13 cellular contexts compared by ENCODE assay signal in genomic region chr4:31088600-31089230, GRCh38.
DNase-seq lines count a peak whose midpoint lies in the region; ATAC-seq, FAIRE-seq and TF ChIP-seq lines count a peak whose summit lies in the region.
"Had no signal": no experiment of that assay in that cellular context is flagged by ENCODE, and none has a peak within 500 bp of the region (broad histone marks: within the 10 kb centered on the region; RNA-seq: fewer than 3 reads in every experiment).

No MANE protein-coding gene starts in this region.

- peaks cover 2% of the 10 kb centered on the region; the same call in 1 of the 2 replicates for H3K9me1 ChIP-seq in IMR-90 (ENCODE audit: insufficient read depth, low read length)

- TF ChIP-seq RAD21 in IMR-90 (IDR thresholded peaks at IDR 0.05; ENCODE audit: low read length) = no peak

- no peak overlapping the region for H3K56ac ChIP-seq in IMR-90 (ENCODE audit: extremely low read depth, insufficient read depth, low read length)

- intact Hi-C loops in IMR-90 (cut with micrococcal nuclease) = loop anchor here (2.0 kb wide), 1 partner anchor 372 kb away; no protein-coding TSS in a partner anchor

- no peak for FAIRE-seq in bronchial epithelial cell (lab: Jason Lieb, UNC)

- H3K27me3 ChIP-seq in IMR-90 (ENCODE audit: control insufficient read depth, insufficient read depth, low read length) (no peaks in the 10 kb centered on the region), bronchial epithelial cell (ENCODE audit: control insufficient read depth, insufficient read depth, low read length) (no peaks in the 10 kb centered on the region)
- H3K27me3 ChIP-seq: gastrocnemius medialis, ovary had no signal

- H3K4me1 ChIP-seq in IMR-90 (ENCODE audit: control insufficient read depth, insufficient read depth, low read length) = peaks cover 4% of the 10 kb centered on the region
- H3K4me1 ChIP-seq: gastrocnemius medialis had no signal

- no peak overlapping the region for H4K8ac ChIP-seq in IMR-90 (ENCODE audit: low read depth in 2 of 2, low read length in 2 of 2)

- WGBS in IMR-90 (ENCODE audit: extremely low coverage in 2 of 2, insufficient read length in 1 of 2), 2 experiments = no CpG with 5 or more reads among the region's 3 CpGs

- no peaks in the 10 kb centered on the region for H3K9me3 ChIP-seq in IMR-90 (ENCODE audit: control insufficient read depth, insufficient read depth, low read length)
- H3K9me3 ChIP-seq: gastrocnemius medialis, ovary had no signal

- peak; percentile 83 for DNase-seq in A172 (ENCODE audit: low spot score)
- DNase-seq in IMR-90 = peak; percentile 83
- DNase-seq in bronchial epithelial cell (ENCODE audit: low read depth) = peak; percentile 79
- DNase-seq in iris pigment epithelial cell (ENCODE audit: low read depth) = peak; percentile 85
- no peak for DNase-seq in NCI-H510A treated with DMSO at 0.1 percent for 48 hours (lab: John Stamatoyannopoulos, UW)
- no peak for DNase-seq in RPMI8226
- DNase-seq: central memory CD4-positive, alpha-beta T cell; gastrocnemius medialis; mammary epithelial cell; ovary; substantia nigra had no signal

- H3K79me1 ChIP-seq in IMR-90 (ENCODE audit: low read depth in 1 of 2, low read length in 2 of 2) = no peaks in the 10 kb centered on the region

- in situ Hi-C loops in IMR-90 (cut with MboI; ENCODE audit: low sequenced_read_pairs) = no loop called here

- BruUV-seq in IMR-90 (replicated peaks; lab: Mats Ljungman, UMichigan) = no TSS peak

- H3K4me3 ChIP-seq in IMR-90 (ENCODE audit: insufficient read depth, low read depth, low read length) = no peak overlapping the region
- H3K4me3 ChIP-seq in bronchial epithelial cell (ENCODE audit: low read depth, low read length) = no peak overlapping the region
- H3K4me3 ChIP-seq: gastrocnemius medialis, ovary had no signal

- ATAC-seq in IMR-90 (ENCODE audit: low read depth) = peak; percentile 89
- no peak for ATAC-seq in GM19397 (IDR thresholded peaks at IDR 0.05; ENCODE audit: unreplicated experiment)
- no peak for ATAC-seq in HG02610 (IDR thresholded peaks at IDR 0.05; ENCODE audit: unreplicated experiment)
- ATAC-seq: gastrocnemius medialis had no signal

- H2BK5ac ChIP-seq in IMR-90 (ENCODE audit: low read depth, low read length, poor library complexity, severe bottlenecking) = peak overlapping the region; percentile 63

- H3K27ac ChIP-seq in IMR-90 (ENCODE audit: insufficient read depth, low read length) = peak overlapping the region; percentile 41; the same call in 1 of the 2 replicates
- H3K27ac ChIP-seq: gastrocnemius medialis, ovary had no signal

- POLR2A ChIA-PET in IMR-90 (lab: Charles Lee; ENCODE audit: unreplicated experiment) = no interaction called here

- H3K18ac ChIP-seq in IMR-90 (ENCODE audit: low read depth, low read length) = no peak overlapping the region

- no peak overlapping the region; the same call in 2 of the 3 replicates for H2BK15ac ChIP-seq in IMR-90 (ENCODE audit: low read depth, low read length)

- CTCF ChIA-PET in IMR-90 (lab: Yijun Ruan, JAX) = no interaction called here

- no peak overlapping the region for H3K23ac ChIP-seq in IMR-90 (ENCODE audit: low read depth, low read length)

- H3K36me3 ChIP-seq in IMR-90 (ENCODE audit: control insufficient read depth, insufficient read depth, low read length) = no peaks in the 10 kb centered on the region
- H3K36me3 ChIP-seq in bronchial epithelial cell (ENCODE audit: control insufficient read depth, insufficient read depth, low read length) = no peaks in the 10 kb centered on the region
- H3K36me3 ChIP-seq: gastrocnemius medialis, ovary had no signal

- H2BK20ac ChIP-seq in IMR-90 (ENCODE audit: low read depth, low read length) = no peak overlapping the region

- H2AK9ac ChIP-seq in IMR-90 (replicated peaks; ENCODE audit: low read depth, low read length, poor library complexity) = no peak overlapping the region

- H2AK5ac ChIP-seq in IMR-90 (ENCODE audit: low read depth, low read length) = no peak overlapping the region

- H4K5ac ChIP-seq in IMR-90 (ENCODE audit: low read depth, low read length) = no peak overlapping the region

- H4K91ac ChIP-seq in IMR-90 (ENCODE audit: insufficient read depth, low read depth, low read length) = no peak overlapping the region

- no peak for TF ChIP-seq CTCF in IMR-90 (conservative IDR thresholded peaks at IDR 0.05; ENCODE audit: low read depth, low read length)
- no peak for TF ChIP-seq CTCF in bronchial epithelial cell (IDR thresholded peaks at IDR 0.05; ENCODE audit: insufficient read depth, low read length, severe bottlenecking)

- H3K14ac ChIP-seq in IMR-90 (replicated peaks; ENCODE audit: low read depth, low read length) = no peak overlapping the region

- H2BK120ac ChIP-seq in IMR-90 (ENCODE audit: low read depth, low read length) = peak overlapping the region; percentile 18; the same call in 1 of the 2 replicates

- no peak overlapping the region; the same call in 1 of the 2 replicates for H3K4me2 ChIP-seq in IMR-90 (ENCODE audit: low read depth, low read length)

- TF ChIP-seq POLR2A in IMR-90 (IDR thresholded peaks at IDR 0.05; ENCODE audit: low read depth, low read length) = no peak

- no peak overlapping the region for H3K9ac ChIP-seq in IMR-90 (ENCODE audit: low read depth, low read length)

- H4K20me1 ChIP-seq in IMR-90 (ENCODE audit: insufficient read depth, low read length) = no peaks in the 10 kb centered on the region

- no peak overlapping the region for H3K4ac ChIP-seq in IMR-90 (ENCODE audit: low read depth, low read length)

- no peak overlapping the region for H2AFZ ChIP-seq in IMR-90 (replicated peaks; ENCODE audit: low read length, poor library complexity)

- dilution Hi-C loops in IMR-90 (cut with HindIII; ENCODE audit: low sequenced_read_pairs, unreplicated experiment) = no loop called here

TF ChIP-seq in IMR-90, 13 proteins besides CTCF, POLR2A, EP300 and RAD21:
- peak; percentile 28; the same call in 1 of the 2 replicates for TF ChIP-seq FOS (IDR thresholded peaks at IDR 0.05; ENCODE audit: low read depth, low read length)
- no peak for TF ChIP-seq SMC3 (IDR thresholded peaks at IDR 0.05; ENCODE audit: low read depth, low read length)
- no peak for TF ChIP-seq ELK1 (IDR thresholded peaks at IDR 0.05; ENCODE audit: borderline replicate concordance, low read depth, low read length)
- TF ChIP-seq CEBPB (IDR thresholded peaks at IDR 0.05; ENCODE audit: low read depth, low read length) = no peak
- TF ChIP-seq BHLHE40 (IDR thresholded peaks at IDR 0.05; ENCODE audit: low read depth, low read length) = no peak
- no peak for TF ChIP-seq USF2 (IDR thresholded peaks at IDR 0.05; ENCODE audit: low read depth, low read length)
- TF ChIP-seq MAFK (IDR thresholded peaks at IDR 0.05; ENCODE audit: low read depth, low read length) = 0 out of 2 replicates have a peak, but pooled peaks have one; percentile 4

Comparison
In these comparisons a context has a peak if more than half of its experiments do, and no peak if none do; other contexts are left out.
1. DNase-seq: peak in A172 (single experiment), IMR-90 (single experiment), bronchial epithelial cell (single experiment) and iris pigment epithelial cell (single experiment); none in NCI-H510A treated with DMSO at 0.1 percent for 48 hours (single experiment) and RPMI8226 (single experiment).